Comparison of ENCODE assay signal across 11 cellular contexts in the genomic region with DNA sequence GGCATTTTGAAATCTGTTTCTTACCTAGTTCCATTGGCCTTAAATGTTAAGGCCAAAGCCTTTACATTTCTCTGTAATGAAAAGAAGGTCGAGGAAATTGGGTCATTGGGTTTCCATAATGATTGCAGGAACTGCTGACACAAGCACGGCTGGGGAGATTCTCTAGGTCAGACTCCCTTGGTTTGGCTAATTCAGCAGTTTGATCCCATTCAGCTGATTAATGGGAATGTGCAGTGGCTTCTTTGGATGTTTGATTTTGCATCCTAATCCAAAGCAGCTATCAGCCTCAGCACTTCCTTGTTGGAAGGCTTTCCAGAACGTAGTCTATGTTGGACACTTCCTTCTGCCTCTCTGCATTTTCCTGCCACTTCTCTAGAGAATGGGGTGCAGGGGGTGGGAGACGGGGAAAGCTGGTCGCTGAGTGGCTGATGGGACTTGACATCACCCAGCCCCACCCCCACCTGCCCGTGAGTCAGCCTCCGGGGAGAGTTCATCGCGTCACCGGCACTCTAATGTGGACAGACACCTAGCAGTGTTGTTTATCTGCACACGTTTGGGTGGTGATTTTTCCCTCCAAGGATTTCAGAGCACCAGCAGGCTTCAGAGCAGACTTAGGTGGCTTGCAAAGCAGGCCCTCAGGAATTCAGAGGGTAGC. TPM values are rescaled to one million over a fixed set of nuclear protein-coding genes. Genes with fewer than 3 reads are reported as not detected.
DNase-seq lines count a peak whose midpoint lies in the region; ATAC-seq and TF ChIP-seq lines count a peak whose summit lies in the region.
"Had no signal": no experiment of that assay in that cellular context is flagged by ENCODE, and none has a peak within 500 bp of the region (broad histone marks: within the 10 kb centered on the region; RNA-seq: fewer than 3 reads in every experiment).

No MANE protein-coding gene starts in this region.

- intact Hi-C loops in mucosa of descending colon (cut with DNase I, micrococcal nuclease), result no loop called here

- TF ChIP-seq CTCF in cardiac fibroblast (IDR thresholded peaks at IDR 0.05; ENCODE audit: low read depth, low read length) (no peak), mucosa of descending colon (IDR thresholded peaks at IDR 0.05) (no peak)

- peak; percentile 93 for ATAC-seq in mucosa of descending colon
- no peak for ATAC-seq in HG02642 (IDR thresholded peaks at IDR 0.05; ENCODE audit: poor library complexity, unreplicated experiment)
- no peak for ATAC-seq in HG02981 (IDR thresholded peaks at IDR 0.05; ENCODE audit: unreplicated experiment)

- H3K4me1 ChIP-seq in mucosa of descending colon (ENCODE audit: low read depth), result peaks cover 21% of the 10 kb centered on the region

- no peaks in the 10 kb centered on the region for H3K36me3 ChIP-seq in mucosa of descending colon (ENCODE audit: low read depth)

- peak; percentile 81 for DNase-seq in Daoy (ENCODE audit: low read depth)
- DNase-seq in M059J (ENCODE audit: low read depth), result peak; percentile 34
- DNase-seq in cardiac fibroblast (ENCODE audit: low read depth in 2 of 2), result peak; percentile 18 to 29
- DNase-seq in mucosa of descending colon, result peak; percentile 73 to 79 (median 76)
- no peak for DNase-seq in DMS79 (lab: John Stamatoyannopoulos, UW)
- no peak for DNase-seq in NCI-H748 (lab: John Stamatoyannopoulos, UW; ENCODE audit: unreplicated experiment)
- DNase-seq: activated CD4-positive, alpha-beta T cell treated with anti-CD3 and anti-CD28 coated beads for 4 hours; heart left ventricle; RPMI8226 had no signal

- no peaks in the 10 kb centered on the region for H3K9me3 ChIP-seq in mucosa of descending colon
- H3K9me3 ChIP-seq: heart left ventricle had no signal

- H3K4me3 ChIP-seq in cardiac fibroblast (replicated peaks in 1 of 2; ENCODE audit: low read depth in 2 of 2, low read length in 2 of 2), result no peak overlapping the region
- H3K4me3 ChIP-seq in mucosa of descending colon, result no peak overlapping the region
- H3K4me3 ChIP-seq: heart left ventricle had no signal

RNA-seq across cellular contexts. Expression of a gene that starts 5.4 kb away (rescaled TPM):
- 15.7 and 21.8 TPM in 2 replicates for total RNA-seq in Daoy (2014; rRNA removed; shearing (Covaris generic))
- 25.5 and 31.2 TPM in 2 replicates for total RNA-seq in M059J (2014; rRNA removed; shearing (Covaris generic))
- total RNA-seq in mucosa of descending colon, result 10 to 100 TPM; 20.3 to 30.7 (median 24.1) TPM

Comparison
In these comparisons a context has a peak if more than half of its experiments do, and no peak if none do; other contexts are left out.
1. DNase-seq: peak in Daoy (single experiment), M059J (single experiment), cardiac fibroblast (2 of 2) and mucosa of descending colon (3 of 3); none in DMS79 (single experiment) and NCI-H748 (single experiment).